23 cellular contexts compared by ENCODE assay signal in the genomic region with DNA sequence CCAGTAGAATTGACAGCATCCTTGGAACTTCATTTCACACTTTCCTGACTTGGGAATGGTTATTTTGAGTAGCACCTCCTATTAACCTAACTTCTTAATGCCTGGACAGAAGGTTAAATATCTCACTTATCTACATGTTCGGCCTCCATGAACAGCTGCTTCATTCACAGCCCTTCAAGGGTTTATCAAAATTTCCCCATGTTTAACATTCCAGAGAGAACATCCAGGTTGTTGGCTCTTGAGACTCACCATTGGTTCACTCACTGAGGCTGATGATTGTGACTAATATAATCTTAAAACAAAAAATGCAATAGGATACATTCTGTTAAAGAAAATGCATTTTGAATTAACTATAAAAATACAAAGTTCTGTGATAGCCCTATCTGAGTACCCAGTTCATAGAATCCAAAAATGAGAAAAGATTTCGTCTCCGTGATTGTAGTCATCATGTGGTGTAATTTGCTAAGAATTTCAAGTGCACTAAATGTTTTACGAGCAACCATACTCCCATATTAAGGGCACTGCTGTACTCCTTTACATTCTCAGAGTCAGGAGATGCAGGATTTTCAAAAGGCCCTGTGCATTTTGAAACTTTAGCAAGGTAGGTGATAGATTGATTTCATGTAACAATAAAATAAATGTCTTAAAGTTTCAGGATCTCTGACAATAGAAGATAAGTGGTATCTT.
DNase-seq lines count a peak whose midpoint lies in the region; ATAC-seq and TF ChIP-seq lines count a peak whose summit lies in the region.
"Had no signal": no experiment of that assay in that cellular context is flagged by ENCODE, and none has a peak within 500 bp of the region (broad histone marks: within the 10 kb centered on the region; RNA-seq: fewer than 3 reads in every experiment).

No MANE protein-coding gene starts in this region.

- intact Hi-C loops in Right ventricle myocardium superior (cut with DNase I) (no loop called here), Right ventricle myocardium inferior (cut with DNase I) (no loop called here), IMR-90 (cut with micrococcal nuclease) (no loop called here), upper lobe of right lung (cut with DNase I) (no loop called here), mammary epithelial cell (cut with micrococcal nuclease) (no loop called here)

- no peak overlapping the region for H4K5ac ChIP-seq in IMR-90 (ENCODE audit: low read depth, low read length)

- peaks cover 16% of the 10 kb centered on the region for H3K4me1 ChIP-seq in IMR-90 (ENCODE audit: control insufficient read depth, insufficient read depth, low read length)
- H3K4me1 ChIP-seq in upper lobe of right lung, result no peaks in the 10 kb centered on the region
- no peaks in the 10 kb centered on the region for H3K4me1 ChIP-seq in mammary epithelial cell (ENCODE audit: insufficient read depth, low read length)

- no peaks in the 10 kb centered on the region for H3K27me3 ChIP-seq in IMR-90 (ENCODE audit: control insufficient read depth, insufficient read depth, low read length)
- no peaks in the 10 kb centered on the region for H3K27me3 ChIP-seq in upper lobe of right lung
- H3K27me3 ChIP-seq in mammary epithelial cell (ENCODE audit: insufficient read depth, low read length), result no peaks in the 10 kb centered on the region

- ATAC-seq in Right ventricle myocardium superior (ENCODE audit: poor library complexity) (peak; percentile 16), Right ventricle myocardium inferior (no peak), IMR-90 (ENCODE audit: low read depth) (peak; percentile 70), upper lobe of right lung (peak; percentile 31)
- ATAC-seq in activated T-helper 17 cell treated with anti-CD3 and anti-CD28 coated beads, Interleukin-2, amount 50 U/mL, for 72 hours (replicated peaks), result no peak
- ATAC-seq: T-cell had no signal

- H3K36me3 ChIP-seq in IMR-90 (ENCODE audit: control insufficient read depth, insufficient read depth, low read length), result no peaks in the 10 kb centered on the region
- H3K36me3 ChIP-seq in upper lobe of right lung, result no peaks in the 10 kb centered on the region
- no peaks in the 10 kb centered on the region for H3K36me3 ChIP-seq in mammary epithelial cell (ENCODE audit: insufficient read depth, low read length)

- H2AK5ac ChIP-seq in IMR-90 (ENCODE audit: low read depth, low read length), result no peak overlapping the region

- H3K4me2 ChIP-seq in IMR-90 (ENCODE audit: low read depth, low read length), result no peak overlapping the region
- H3K4me2 ChIP-seq in mammary epithelial cell (ENCODE audit: insufficient read depth, low read depth, low read length), result no peak overlapping the region
- H3K4me2 ChIP-seq: PC-9 had no signal

- in situ Hi-C loops in IMR-90 (cut with MboI; ENCODE audit: low sequenced_read_pairs), result no loop called here
- in situ Hi-C loops in mammary epithelial cell (cut with MboI; ENCODE audit: low sequenced_read_pairs in 2 of 2), result no loop called here

- no peak overlapping the region for H2BK5ac ChIP-seq in IMR-90 (ENCODE audit: low read depth, low read length, poor library complexity, severe bottlenecking)

- no peak overlapping the region for H2BK120ac ChIP-seq in IMR-90 (ENCODE audit: low read depth, low read length)

- TF ChIP-seq RAD21 in IMR-90 (IDR thresholded peaks at IDR 0.05; ENCODE audit: low read length), result no peak

- H3K27ac ChIP-seq in IMR-90 (ENCODE audit: insufficient read depth, low read length) (no peak overlapping the region), upper lobe of right lung (no peak overlapping the region), mammary epithelial cell (ENCODE audit: insufficient read depth, low read depth, low read length) (no peak overlapping the region)
- H3K27ac ChIP-seq: GM23248, PC-9 had no signal

- no peak overlapping the region for H2AK9ac ChIP-seq in IMR-90 (replicated peaks; ENCODE audit: low read depth, low read length, poor library complexity)

- no peak overlapping the region for H3K4me3 ChIP-seq in IMR-90 (ENCODE audit: insufficient read depth, low read depth, low read length)
- H3K4me3 ChIP-seq in upper lobe of right lung, result no peak overlapping the region
- no peak overlapping the region for H3K4me3 ChIP-seq in mammary epithelial cell (replicated peaks in 1 of 3; ENCODE audit: insufficient read depth in 1 of 3, low read depth in 2 of 3, low read length in 3 of 3)
- H3K4me3 ChIP-seq: GM23248, PC-9 had no signal

- H3K79me1 ChIP-seq in IMR-90 (ENCODE audit: low read depth in 1 of 2, low read length in 2 of 2), result no peaks in the 10 kb centered on the region

- CTCF ChIA-PET in IMR-90 (lab: Yijun Ruan, JAX) (no interaction called here), mammary epithelial cell (lab: Charles Lee; ENCODE audit: low non-redundant PET) (no interaction called here)

- no peaks in the 10 kb centered on the region for H3K9me3 Mint-ChIP-seq in activated T-helper 17 cell treated with anti-CD3 and anti-CD28 coated beads, Interleukin-2, amount 50 U/mL, for 72 hours
- H3K9me3 Mint-ChIP-seq: CD4-positive, alpha-beta memory T cell; T-cell had no signal

- H2BK15ac ChIP-seq in IMR-90 (ENCODE audit: low read depth, low read length), result no peak overlapping the region

- 0 out of 2 replicates have a peak, but pooled peaks cover 3% of the 10 kb centered on the region for H4K20me1 ChIP-seq in IMR-90 (ENCODE audit: insufficient read depth, low read length)
- no peaks in the 10 kb centered on the region for H4K20me1 ChIP-seq in mammary epithelial cell (ENCODE audit: insufficient read depth, low read length)

- H3K9ac ChIP-seq in IMR-90 (ENCODE audit: low read depth, low read length), result no peak overlapping the region
- no peak overlapping the region for H3K9ac ChIP-seq in mammary epithelial cell (ENCODE audit: insufficient read depth, low read length)
- H3K9ac ChIP-seq: GM23248 had no signal

- dilution Hi-C loops in IMR-90 (cut with HindIII; ENCODE audit: low sequenced_read_pairs, unreplicated experiment) (no loop called here), mammary epithelial cell (cut with HindIII; ENCODE audit: low sequenced_read_pairs) (loop anchor here (25.0 kb wide), 1 partner anchor 355 kb away; the partner anchor contains the start of gene SUMO4)

- H3K9me3 ChIP-seq in IMR-90 (ENCODE audit: control insufficient read depth, insufficient read depth, low read length) (no peaks in the 10 kb centered on the region), upper lobe of right lung (no peaks in the 10 kb centered on the region), mammary epithelial cell (replicated peaks; ENCODE audit: insufficient read depth, low read length) (no peaks in the 10 kb centered on the region)

- POLR2A ChIA-PET in IMR-90 (lab: Charles Lee; ENCODE audit: unreplicated experiment), result no interaction called here

- no peak overlapping the region for H3K14ac ChIP-seq in IMR-90 (replicated peaks; ENCODE audit: low read depth, low read length)

- BruUV-seq in IMR-90 (replicated peaks; lab: Mats Ljungman, UMichigan), result no TSS peak
- BruUV-seq in mammary epithelial cell (replicated peaks; lab: Mats Ljungman, UMichigan), result no TSS peak

- no peak overlapping the region for H4K91ac ChIP-seq in IMR-90 (ENCODE audit: insufficient read depth, low read depth, low read length)

- H3K79me2 ChIP-seq in mammary epithelial cell (ENCODE audit: insufficient read depth, low read length), result no peaks in the 10 kb centered on the region

- peaks cover 17% of the 10 kb centered on the region for H3K36me3 Mint-ChIP-seq in activated T-helper 17 cell treated with anti-CD3 and anti-CD28 coated beads, Interleukin-2, amount 50 U/mL, for 72 hours (ENCODE audit: low read depth)
- H3K36me3 Mint-ChIP-seq: CD4-positive, alpha-beta memory T cell; T-cell had no signal

- TF ChIP-seq POLR2A in IMR-90 (IDR thresholded peaks at IDR 0.05; ENCODE audit: low read depth, low read length), result no peak

- no CpG with 5 or more reads among the region's 4 CpGs for WGBS in IMR-90 (ENCODE audit: extremely low coverage in 2 of 2, insufficient read length in 1 of 2), 2 experiments
- WGBS in mammary epithelial cell (ENCODE audit: low coverage, missing lambda C conversion rate), result 93% methylated on average over 4 of the region's 4 CpGs

- TF ChIP-seq CTCF in IMR-90 (conservative IDR thresholded peaks at IDR 0.05; ENCODE audit: low read depth, low read length), result no peak
- TF ChIP-seq CTCF in upper lobe of right lung (IDR thresholded peaks at IDR 0.05), result no peak
- no peak for TF ChIP-seq CTCF in mammary epithelial cell (conservative IDR thresholded peaks at IDR 0.05 in 1 of 2, IDR thresholded peaks at IDR 0.05 in 1 of 2; ENCODE audit: extremely low read depth in 1 of 2, insufficient read depth in 1 of 2, low read depth in 1 of 2, low read length in 2 of 2)

- H3K4ac ChIP-seq in IMR-90 (ENCODE audit: low read depth, low read length), result no peak overlapping the region

- no peak overlapping the region for H3K56ac ChIP-seq in IMR-90 (ENCODE audit: extremely low read depth, insufficient read depth, low read length)

- DNase-seq in Right ventricle myocardium superior (no peak), Right ventricle myocardium inferior (ENCODE audit: missing footprints) (no peak), IMR-90 (peak; percentile 53), upper lobe of right lung (no peak), mammary epithelial cell (no peak)
- no peak for DNase-seq in activated CD4-positive, alpha-beta T cell treated with anti-CD3 and anti-CD28 coated beads for 48 hours
- DNase-seq: C1 segment of cervical spinal cord; CD4-positive, alpha-beta memory T cell; COR-L47; GM23248; H7; KG1; NCI-H1048; NCI-H1436; NCI-H187; NCI-H2081 treated with DMSO at 0.1 percent for 48 hours; NCI-H446; NCI-H524 treated with DMSO at 0.1 percent for 48 hours; NCI-H774; PC-9; SHP77; T-cell had no signal

- no peaks in the 10 kb centered on the region for H3K9me1 ChIP-seq in IMR-90 (ENCODE audit: insufficient read depth, low read length)

- no peak overlapping the region for H2BK20ac ChIP-seq in IMR-90 (ENCODE audit: low read depth, low read length)

- H2AFZ ChIP-seq in IMR-90 (replicated peaks; ENCODE audit: low read length, poor library complexity), result no peak overlapping the region
- H2AFZ ChIP-seq in mammary epithelial cell (ENCODE audit: low read depth, low read length), result no peak overlapping the region
- H2AFZ ChIP-seq: GM23248, PC-9 had no signal

- H3K4me1 Mint-ChIP-seq in activated T-helper 17 cell treated with anti-CD3 and anti-CD28 coated beads, Interleukin-2, amount 50 U/mL, for 72 hours, result peaks cover 48% of the 10 kb centered on the region

- H3K23ac ChIP-seq in IMR-90 (ENCODE audit: low read depth, low read length), result no peak overlapping the region

- no peak overlapping the region for H4K8ac ChIP-seq in IMR-90 (ENCODE audit: low read depth in 2 of 2, low read length in 2 of 2)

- no peak overlapping the region for H3K18ac ChIP-seq in IMR-90 (ENCODE audit: low read depth, low read length)

- no peak overlapping the region for H3K27ac Mint-ChIP-seq in activated T-helper 17 cell treated with anti-CD3 and anti-CD28 coated beads, Interleukin-2, amount 50 U/mL, for 72 hours
- H3K27ac Mint-ChIP-seq: T-cell had no signal

- H3K4me3 Mint-ChIP-seq in activated T-helper 17 cell treated with anti-CD3 and anti-CD28 coated beads, Interleukin-2, amount 50 U/mL, for 72 hours, result peak overlapping the region; percentile 32
- H3K4me3 Mint-ChIP-seq: CD4-positive, alpha-beta memory T cell; T-cell had no signal

- H3K27me3 Mint-ChIP-seq in activated T-helper 17 cell treated with anti-CD3 and anti-CD28 coated beads, Interleukin-2, amount 50 U/mL, for 72 hours, result no peaks in the 10 kb centered on the region
- H3K27me3 Mint-ChIP-seq: CD4-positive, alpha-beta memory T cell; T-cell had no signal

Comparison
In these comparisons a context has a peak if more than half of its experiments do, and no peak if none do; other contexts are left out.
1. ATAC-seq: peak in Right ventricle myocardium superior (single experiment), IMR-90 (single experiment) and upper lobe of right lung (single experiment); none in Right ventricle myocardium inferior (single experiment) and activated T-helper 17 cell treated with anti-CD3 and anti-CD28 coated beads, Interleukin-2, amount 50 U/mL, for 72 hours (single experiment).